ENCODE assay signal across 13 cellular contexts in genomic region chr16:27228621-27229501, GRCh38. TPM values are rescaled to one million over a fixed set of nuclear protein-coding genes. Genes with fewer than 3 reads are reported as not detected.
DNase-seq lines count a peak whose midpoint lies in the region; ATAC-seq and TF ChIP-seq lines count a peak whose summit lies in the region.
"Had no signal": no experiment of that assay in that cellular context is flagged by ENCODE, and none has a peak within 500 bp of the region (broad histone marks: within the 10 kb centered on the region; RNA-seq: fewer than 3 reads in every experiment).

No MANE protein-coding gene starts in this region.

- no peak overlapping the region for H2BK120ac ChIP-seq in IMR-90 (ENCODE audit: low read depth, low read length)

- POLR2A ChIA-PET in IMR-90 (lab: Charles Lee; ENCODE audit: unreplicated experiment) = no interaction called here

- no peak overlapping the region for H2BK20ac ChIP-seq in IMR-90 (ENCODE audit: low read depth, low read length)

- no peak for DNase-seq in CD4-positive, CD25-positive, alpha-beta regulatory T cell
- DNase-seq in IMR-90 = no peak
- DNase-seq in WERI-Rb-1 = peak; percentile 82
- DNase-seq in memory B cell (ENCODE audit: low spot score in 2 of 2) = no peak
- no peak for DNase-seq in T-helper 9 cell
- DNase-seq in NCI-H774 (lab: John Stamatoyannopoulos, UW) = no peak
- DNase-seq in stimulated activated CD4-positive, alpha-beta T cell treated with anti-CD3 and anti-CD28 coated beads, Interleukin-1b, Interleukin-23, amount 100 ng/mL, for 48 hours = no peak
- DNase-seq: DMS79, kidney glomerular epithelial cell, NCI-H748 treated with DMSO at 0.1 percent for 48 hours had no signal

- TF ChIP-seq POLR2A in IMR-90 (IDR thresholded peaks at IDR 0.05; ENCODE audit: low read depth, low read length) = no peak

- ATAC-seq in CD4-positive, CD25-positive, alpha-beta regulatory T cell (ENCODE audit: low read depth in 2 of 2) = no peak
- ATAC-seq in IMR-90 (ENCODE audit: low read depth) (no peak; the same call in 1 of the 2 replicates), memory B cell (ENCODE audit: low read depth) (no peak), HG03439 (IDR thresholded peaks at IDR 0.05; ENCODE audit: unreplicated experiment) (no peak)
- ATAC-seq: activated naive CD4-positive, alpha-beta T cell treated with anti-CD3 and anti-CD28 coated beads, Interleukin-2, amount 50 U/mL, for 72 hours had no signal

- no peak overlapping the region for H2AK5ac ChIP-seq in IMR-90 (ENCODE audit: low read depth, low read length)

- H2BK5ac ChIP-seq in IMR-90 (ENCODE audit: low read depth, low read length, poor library complexity, severe bottlenecking) = no peak overlapping the region

- H3K36me3 ChIP-seq in CD4-positive, CD25-positive, alpha-beta regulatory T cell (ENCODE audit: control insufficient read depth, insufficient read depth, low read length) = no peaks in the 10 kb centered on the region
- peaks cover 47% of the 10 kb centered on the region for H3K36me3 ChIP-seq in IMR-90 (ENCODE audit: control insufficient read depth, insufficient read depth, low read length)
- H3K36me3 ChIP-seq in WERI-Rb-1 = no peaks in the 10 kb centered on the region; the same call in 1 of the 2 replicates

- dilution Hi-C loops in IMR-90 (cut with HindIII; ENCODE audit: low sequenced_read_pairs, unreplicated experiment) = no loop called here

- no peak overlapping the region for H3K14ac ChIP-seq in IMR-90 (replicated peaks; ENCODE audit: low read depth, low read length)

- intact Hi-C loops in IMR-90 (cut with micrococcal nuclease) = no loop called here

- H3K27me3 Mint-ChIP-seq in CD4-positive, CD25-positive, alpha-beta regulatory T cell = no peaks in the 10 kb centered on the region
- H3K27me3 Mint-ChIP-seq in memory B cell = no peaks in the 10 kb centered on the region

- BruUV-seq in IMR-90 (replicated peaks; lab: Mats Ljungman, UMichigan) = no TSS peak

- 91% methylated on average over 16 of the region's 21 CpGs; no CpG with 5 or more reads in 1 of the 2 experiments for WGBS in IMR-90 (ENCODE audit: extremely low coverage in 2 of 2, insufficient read length in 1 of 2), 2 experiments

- H2AFZ ChIP-seq in IMR-90 (replicated peaks; ENCODE audit: low read length, poor library complexity) = no peak overlapping the region

- H3K79me1 ChIP-seq in IMR-90 (ENCODE audit: low read depth in 1 of 2, low read length in 2 of 2) = peaks cover 0 to 14% of the 10 kb centered on the region in 2 experiments; a peak in 2 of 4 replicates

- no peak overlapping the region for H3K4me2 ChIP-seq in IMR-90 (ENCODE audit: low read depth, low read length)

- H3K4me1 Mint-ChIP-seq in CD4-positive, CD25-positive, alpha-beta regulatory T cell = peaks cover 6 to 70% (median 27%) of the 10 kb centered on the region in 4 donors
- peaks cover 12% of the 10 kb centered on the region for H3K4me1 Mint-ChIP-seq in memory B cell

- H2BK15ac ChIP-seq in IMR-90 (ENCODE audit: low read depth, low read length) = no peak overlapping the region

- H3K4me1 ChIP-seq in CD4-positive, CD25-positive, alpha-beta regulatory T cell (ENCODE audit: control insufficient read depth, insufficient read depth, low read length, poor library complexity, severe bottlenecking) = peaks cover 42% of the 10 kb centered on the region
- H3K4me1 ChIP-seq in IMR-90 (ENCODE audit: control insufficient read depth, insufficient read depth, low read length) = peaks cover 1% of the 10 kb centered on the region

- no peak overlapping the region for H3K18ac ChIP-seq in IMR-90 (ENCODE audit: low read depth, low read length)

- H4K5ac ChIP-seq in IMR-90 (ENCODE audit: low read depth, low read length) = no peak overlapping the region

- TF ChIP-seq CTCF in IMR-90 (conservative IDR thresholded peaks at IDR 0.05; ENCODE audit: low read depth, low read length) (no peak), WERI-Rb-1 (IDR thresholded peaks at IDR 0.05; ENCODE audit: low read depth, low read length) (peak; percentile 55)

- peaks cover 0 to 1% (median 0%) of the 10 kb centered on the region in 7 donors for H3K9me3 Mint-ChIP-seq in CD4-positive, CD25-positive, alpha-beta regulatory T cell
- no peaks in the 10 kb centered on the region for H3K9me3 Mint-ChIP-seq in memory B cell
- H3K9me3 Mint-ChIP-seq: activated naive CD4-positive, alpha-beta T cell treated with anti-CD3 and anti-CD28 coated beads, Interleukin-2, amount 50 U/mL, for 72 hours had no signal

- no peak for TF ChIP-seq RAD21 in IMR-90 (IDR thresholded peaks at IDR 0.05; ENCODE audit: low read length)

- no peak overlapping the region for H3K4ac ChIP-seq in IMR-90 (ENCODE audit: low read depth, low read length)

- H3K9me1 ChIP-seq in IMR-90 (ENCODE audit: insufficient read depth, low read length) = peaks cover 5% of the 10 kb centered on the region

- CTCF ChIA-PET in IMR-90 (lab: Yijun Ruan, JAX) = no interaction called here

- H3K27ac ChIP-seq in CD4-positive, CD25-positive, alpha-beta regulatory T cell (ENCODE audit: insufficient read depth, low read length, poor library complexity, severe bottlenecking) = no peak overlapping the region
- no peak overlapping the region for H3K27ac ChIP-seq in IMR-90 (ENCODE audit: insufficient read depth, low read length)
- H3K27ac ChIP-seq in WERI-Rb-1 = peak overlapping the region; percentile 61
- H3K27ac ChIP-seq: VCaP had no signal

- H4K8ac ChIP-seq in IMR-90 (ENCODE audit: low read depth in 2 of 2, low read length in 2 of 2) = no peak overlapping the region

- H3K4me3 Mint-ChIP-seq in CD4-positive, CD25-positive, alpha-beta regulatory T cell = peak overlapping the region in 1 of 4 donors; percentile 32
- no peak overlapping the region for H3K4me3 Mint-ChIP-seq in memory B cell

- no peak overlapping the region for H3K4me3 ChIP-seq in CD4-positive, CD25-positive, alpha-beta regulatory T cell (ENCODE audit: low read depth, low read length)
- no peak overlapping the region for H3K4me3 ChIP-seq in IMR-90 (ENCODE audit: insufficient read depth, low read depth, low read length)
- H3K4me3 ChIP-seq in WERI-Rb-1 (ENCODE audit: low read depth, low read length) = no peak overlapping the region

- no peak overlapping the region for H3K23ac ChIP-seq in IMR-90 (ENCODE audit: low read depth, low read length)

- H2AK9ac ChIP-seq in IMR-90 (replicated peaks; ENCODE audit: low read depth, low read length, poor library complexity) = peak overlapping the region; percentile 37

- H4K91ac ChIP-seq in IMR-90 (ENCODE audit: insufficient read depth, low read depth, low read length) = no peak overlapping the region

- H3K27ac Mint-ChIP-seq in CD4-positive, CD25-positive, alpha-beta regulatory T cell = peak overlapping the region in 2 of 3 donors; percentile 67 to 92
- peak overlapping the region; percentile 41 for H3K27ac Mint-ChIP-seq in memory B cell

- no peaks in the 10 kb centered on the region for H3K9me3 ChIP-seq in CD4-positive, CD25-positive, alpha-beta regulatory T cell (ENCODE audit: control insufficient read depth in 2 of 2, low read length in 2 of 2)
- H3K9me3 ChIP-seq in IMR-90 (ENCODE audit: control insufficient read depth, insufficient read depth, low read length) (no peaks in the 10 kb centered on the region), WERI-Rb-1 (ENCODE audit: severe bottlenecking) (no peaks in the 10 kb centered on the region)

- H3K9ac ChIP-seq in IMR-90 (ENCODE audit: low read depth, low read length) = no peak overlapping the region

- no peak overlapping the region for H3K56ac ChIP-seq in IMR-90 (ENCODE audit: extremely low read depth, insufficient read depth, low read length)

- H4K20me1 ChIP-seq in IMR-90 (ENCODE audit: insufficient read depth, low read length) = no peaks in the 10 kb centered on the region

- in situ Hi-C loops in IMR-90 (cut with MboI; ENCODE audit: low sequenced_read_pairs) = no loop called here

- peaks cover 15% of the 10 kb centered on the region for H3K36me3 Mint-ChIP-seq in CD4-positive, CD25-positive, alpha-beta regulatory T cell
- H3K36me3 Mint-ChIP-seq in memory B cell = peaks cover 7% of the 10 kb centered on the region

- H3K27me3 ChIP-seq in CD4-positive, CD25-positive, alpha-beta regulatory T cell (ENCODE audit: control insufficient read depth, insufficient read depth, low read length) = no peaks in the 10 kb centered on the region
- no peaks in the 10 kb centered on the region for H3K27me3 ChIP-seq in IMR-90 (ENCODE audit: control insufficient read depth, insufficient read depth, low read length)
- no peaks in the 10 kb centered on the region for H3K27me3 ChIP-seq in WERI-Rb-1 (ENCODE audit: insufficient read depth, low read depth, severe bottlenecking)

TF ChIP-seq in IMR-90, 13 proteins besides CTCF, POLR2A, EP300 and RAD21 (continues in another document):
- TF ChIP-seq ELK1 (IDR thresholded peaks at IDR 0.05; ENCODE audit: borderline replicate concordance, low read depth, low read length) (no peak), RCOR1 (IDR thresholded peaks at IDR 0.05; ENCODE audit: insufficient replicate concordance, low read length) (no peak), CHD1 (IDR thresholded peaks at IDR 0.05; ENCODE audit: low read depth, low read length) (no peak), RFX5 (IDR thresholded peaks at IDR 0.05; ENCODE audit: low read depth, low read length) (no peak)

RNA-seq across cellular contexts. Expression of gene KDM8, which starts 25.5 kb away (rescaled TPM):
- total RNA-seq in CD4-positive, CD25-positive, alpha-beta regulatory T cell = 14.7 TPM
- 1 to 10 TPM; 2.8 to 8.8 (median 4.3) TPM for polyA plus RNA-seq in CD4-positive, CD25-positive, alpha-beta regulatory T cell
- total RNA-seq in IMR-90 (2012; rRNA removed) = 3.2 and 3.6 TPM in 2 replicates
- polyA plus RNA-seq in IMR-90 (2012; rRNA removed) = 3.8 and 4.3 TPM in 2 replicates
- polyA plus RNA-seq in IMR-90 (2012; cell fraction: cytosol; rRNA removed) = 2.5 and 3.1 TPM in 2 replicates
- 8.7 and 13.5 TPM in 2 replicates for polyA plus RNA-seq in IMR-90 (2012; cell fraction: nucleus; rRNA removed; ENCODE audit: low replicate concordance)

RNA-seq across cellular contexts. Expression of gene NSMCE1, which starts 39.7 kb away (rescaled TPM):
- 40.0 TPM for total RNA-seq in CD4-positive, CD25-positive, alpha-beta regulatory T cell
- 100 to 1,000 TPM; 128 to 156 (median 138) TPM for polyA plus RNA-seq in CD4-positive, CD25-positive, alpha-beta regulatory T cell
- 120 and 130 TPM in 2 replicates for total RNA-seq in IMR-90 (2012; rRNA removed)
- 47.5 and 48.0 TPM in 2 replicates for polyA plus RNA-seq in IMR-90 (2012; rRNA removed)
- 36.6 and 48.8 TPM in 2 replicates for polyA plus RNA-seq in IMR-90 (2012; cell fraction: cytosol; rRNA removed)
- polyA plus RNA-seq in IMR-90 (2012; cell fraction: nucleus; rRNA removed; ENCODE audit: low replicate concordance) = 13.4 and 21.5 TPM in 2 replicates
